21 cellular contexts compared by ENCODE assay signal in genomic region chr5:42632501-42632900, GRCh38.
DNase-seq lines count a peak whose midpoint lies in the region; ATAC-seq and TF ChIP-seq lines count a peak whose summit lies in the region.
"Had no signal": no experiment of that assay in that cellular context is flagged by ENCODE, and none has a peak within 500 bp of the region (broad histone marks: within the 10 kb centered on the region; RNA-seq: fewer than 3 reads in every experiment).

No MANE protein-coding gene starts in this region.

- H3K4me1 ChIP-seq in adipocyte (ENCODE audit: control insufficient read depth, insufficient read depth, low read length), result peaks cover 5% of the 10 kb centered on the region
- H3K4me1 ChIP-seq in spleen, result peaks cover 0 to 6% (median 0%) of the 10 kb centered on the region in 6 donors
- H3K4me1 ChIP-seq: SJSA1 had no signal

- no peak for TF ChIP-seq POLR2A in spleen (IDR thresholded peaks at IDR 0.05)

- H3K27me3 ChIP-seq in adipocyte (replicated peaks; ENCODE audit: control insufficient read depth, insufficient read depth, low read length) (no peaks in the 10 kb centered on the region), spleen (replicated peaks in 1 of 7) (no peaks in the 10 kb centered on the region)
- H3K27me3 ChIP-seq: SJSA1 had no signal

- CTCF ChIA-PET in GM10248 (lab: Yijun Ruan, JAX) (interaction anchor here (1.1 to 1.8 kb wide), 3 partner anchors 10 to 13 kb away, joined by 3 to 6 read pairs (median 4); no protein-coding TSS in a partner anchor), MCF 10A (lab: Yijun Ruan, JAX) (no interaction called here)

- no peak overlapping the region for H3K4me3 Mint-ChIP-seq in nephron
- no peak overlapping the region for H3K4me3 Mint-ChIP-seq in MCF 10A (ENCODE audit: unreplicated experiment)

- no peak overlapping the region for H3K9ac ChIP-seq in adipocyte (ENCODE audit: low read length)

- H3K9me3 ChIP-seq in adipocyte (ENCODE audit: control insufficient read depth, low read length) (no peaks in the 10 kb centered on the region), spleen (no peaks in the 10 kb centered on the region)
- H3K9me3 ChIP-seq: SJSA1 had no signal

- H3K36me3 ChIP-seq in adipocyte (ENCODE audit: control insufficient read depth, insufficient read depth, low read length, severe bottlenecking) (peaks cover 5% of the 10 kb centered on the region), spleen (no peaks in the 10 kb centered on the region)
- H3K36me3 ChIP-seq: SJSA1 had no signal

- TF ChIP-seq CTCF in GM10248 (IDR thresholded peaks at IDR 0.05; ENCODE audit: control extremely low read depth, extremely low read depth, low read depth, missing control alignments) (no peak), nephron (IDR thresholded peaks at IDR 0.05; ENCODE audit: unreplicated experiment in 3 of 3) (no peak), MCF 10A (IDR thresholded peaks at IDR 0.05; ENCODE audit: unreplicated experiment) (no peak), spleen (IDR thresholded peaks at IDR 0.05 in 8 of 11, conservative IDR thresholded peaks at IDR 0.05 in 3 of 11) (no peak)

- H3K27ac ChIP-seq in spleen, result no peak overlapping the region
- H3K27ac ChIP-seq: SJSA1 had no signal

- H3K4me1 Mint-ChIP-seq in nephron (peaks cover 23% of the 10 kb centered on the region), MCF 10A (ENCODE audit: insufficient read depth, unreplicated experiment) (peaks cover 6% of the 10 kb centered on the region)

- peak overlapping the region in 2 of 3 experiments; percentile 1 to 22 for H3K27ac Mint-ChIP-seq in nephron
- H3K27ac Mint-ChIP-seq in MCF 10A (ENCODE audit: low read depth, unreplicated experiment), result no peak overlapping the region

- WGBS in spleen, 5 donors, result 41 to 76% (median 60%) methylated on average over 1 of the region's 1 CpG

- ATAC-seq in HG02884 (IDR thresholded peaks at IDR 0.05; ENCODE audit: unreplicated experiment), result peak; percentile 50
- ATAC-seq in HG03139 (IDR thresholded peaks at IDR 0.05; ENCODE audit: unreplicated experiment), result no peak
- ATAC-seq in esophagus mucosa, result no peak
- ATAC-seq: HCT116, K562 had no signal

- no peaks in the 10 kb centered on the region for H3K27me3 Mint-ChIP-seq in nephron (ENCODE audit: low read depth)
- no peaks in the 10 kb centered on the region for H3K27me3 Mint-ChIP-seq in MCF 10A (ENCODE audit: insufficient read depth, unreplicated experiment)

- H3K36me3 Mint-ChIP-seq in nephron (ENCODE audit: low read depth) (no peaks in the 10 kb centered on the region), MCF 10A (ENCODE audit: insufficient read depth, unreplicated experiment) (no peaks in the 10 kb centered on the region)

- H3K4me3 ChIP-seq in adipocyte (ENCODE audit: low read length) (no peak overlapping the region), spleen (no peak overlapping the region)
- H3K4me3 ChIP-seq: K562, SJSA1 had no signal

- intact Hi-C loops in MCF 10A (cut with micrococcal nuclease) (no loop called here), spleen (cut with DNase I; ENCODE audit: low total_unique reads) (no loop called here)

- POLR2A ChIA-PET in GM10248 (lab: Yijun Ruan, JAX) (no interaction called here), MCF 10A (lab: Yijun Ruan, JAX) (no interaction called here)

- H3K9me3 Mint-ChIP-seq in nephron (no peaks in the 10 kb centered on the region), MCF 10A (ENCODE audit: unreplicated experiment) (no peaks in the 10 kb centered on the region)

- DNase-seq in GM10248 (ENCODE audit: extremely low spot score) (peak; percentile 14), adipocyte (ENCODE audit: low read depth) (peak; percentile 4), MCF 10A (ENCODE audit: unreplicated experiment) (no peak), spleen (no peak)
- DNase-seq: DMS153, DND-41, NCI-H1092, NCI-H1417 treated with DMSO at 0.1 percent for 48 hours, NCI-H1694 treated with DMSO at 0.1 percent for 48 hours, NCI-H2081, NCI-H2227 treated with DMSO at 0.1 percent for 48 hours, NCI-H526 treated with DMSO at 0.1 percent for 48 hours, Right ventricle myocardium superior, RPMI8226 had no signal

- BruUV-seq in MCF 10A (replicated peaks; lab: Mats Ljungman, UMichigan), result no TSS peak

Comparison
In these comparisons a context has a peak if more than half of its experiments do, and no peak if none do; other contexts are left out.
1. DNase-seq: peak in GM10248 (single experiment) and adipocyte (single experiment); none in MCF 10A (single experiment) and spleen (single experiment).